ENCODE assay signal across 8 cellular contexts in genomic region chr11:71316701-71317100, GRCh38.
"Had no signal": no experiment of that assay in that cellular context is flagged by ENCODE, and none has a peak within 500 bp of the region (broad histone marks: within the 10 kb centered on the region; RNA-seq: fewer than 3 reads in every experiment).

No MANE protein-coding gene starts in this region.

- DNase-seq: GDM1, GF-D8 had no signal

- FAIRE-seq: G401.6, GM12878, GM12891, GM12892, GM18507, GM19239 had no signal

- H3K4me3 ChIP-seq: GM12878 had no signal

- ATAC-seq: GM12878 had no signal
